ENCODE assay signal across 25 cellular contexts in the genomic region with DNA sequence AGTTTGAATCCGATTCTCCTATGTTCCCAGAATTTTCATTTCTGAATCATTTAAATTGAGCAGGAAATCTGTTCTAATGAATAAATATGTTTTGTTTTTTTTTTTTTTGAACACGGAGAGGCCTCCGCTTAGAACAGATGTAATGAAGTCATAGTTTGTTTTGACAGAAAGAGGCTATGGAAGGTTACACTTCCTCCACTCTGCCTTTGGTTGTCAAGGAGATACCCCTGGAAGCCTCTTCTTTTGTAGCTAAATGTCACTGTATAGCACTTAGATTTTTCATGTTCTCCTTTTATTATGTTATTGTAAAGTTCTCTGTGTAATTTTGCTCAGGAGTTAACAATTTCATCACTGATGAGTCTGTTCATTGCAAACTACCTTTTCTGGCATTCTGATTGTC. TPM values are rescaled to one million over a fixed set of nuclear protein-coding genes. Genes with fewer than 3 reads are reported as not detected.
DNase-seq lines count a peak whose midpoint lies in the region; ATAC-seq, FAIRE-seq and TF ChIP-seq lines count a peak whose summit lies in the region.
"Had no signal": no experiment of that assay in that cellular context is flagged by ENCODE, and none has a peak within 500 bp of the region (broad histone marks: within the 10 kb centered on the region; RNA-seq: fewer than 3 reads in every experiment).

No MANE protein-coding gene starts in this region.

- no peak for ATAC-seq in HG02970 (IDR thresholded peaks at IDR 0.05; ENCODE audit: low FRiP score, unreplicated experiment)
- ATAC-seq: left colon; stimulated activated naive B cell treated with anti-CD40 and anti-IgM and Interleukin-4, amounts not matched to agents 10 μg/mL and 1 μg/mL and 100 μg/mL, for 72 hours had no signal

- no peak overlapping the region for H3K27ac Mint-ChIP-seq in astrocyte (ENCODE audit: unreplicated experiment)
- H3K27ac Mint-ChIP-seq: activated B cell treated with CpG ODN at 0.5 μM for 24 hours; activated CD4-positive, alpha-beta memory T cell treated with anti-CD3 and anti-CD28 coated beads for 36 hours; CD4-positive, CD25-positive, alpha-beta regulatory T cell; mesothelial cell of epicardium; progenitor cell of endocrine pancreas; stimulated activated naive B cell treated with anti-CD40 and anti-IgM and Interleukin-4, amounts not matched to agents 10 μg/mL and 1 μg/mL and 100 μg/mL, for 72 hours had no signal

- H3K4me3 ChIP-seq in astrocyte (ENCODE audit: insufficient read depth, low read depth, low read length) = no peak overlapping the region
- no peak overlapping the region for H3K4me3 ChIP-seq in fibroblast of pulmonary artery (replicated peaks; ENCODE audit: low read depth, low read length)
- no peak overlapping the region for H3K4me3 ChIP-seq in Karpas-422 (ENCODE audit: low read length)
- H3K4me3 ChIP-seq: HAP-1, SK-N-MC, thoracic aorta had no signal

- peaks cover 14% of the 10 kb centered on the region for H3K4me1 Mint-ChIP-seq in astrocyte (ENCODE audit: low read depth, unreplicated experiment)
- H3K4me1 Mint-ChIP-seq: activated B cell treated with CpG ODN at 0.5 μM for 24 hours; CD4-positive, CD25-positive, alpha-beta regulatory T cell; central memory CD8-positive, alpha-beta T cell had no signal

- FAIRE-seq in astrocyte (lab: Jason Lieb, UNC) = no peak

- TF ChIP-seq CTCF in astrocyte (IDR thresholded peaks at IDR 0.05; ENCODE audit: insufficient read depth, low read depth, low read length) = no peak
- TF ChIP-seq CTCF in fibroblast of pulmonary artery (IDR thresholded peaks at IDR 0.05; ENCODE audit: low read length, missing control alignments) = no peak
- no peak for TF ChIP-seq CTCF in GM10248 (IDR thresholded peaks at IDR 0.05; ENCODE audit: control extremely low read depth, extremely low read depth, low read depth, missing control alignments)

- H3K27ac ChIP-seq in astrocyte (ENCODE audit: low read depth, low read length) = peak overlapping the region; percentile 40
- H3K27ac ChIP-seq in Karpas-422 (ENCODE audit: low read length) = no peak overlapping the region
- H3K27ac ChIP-seq: SK-N-MC, thoracic aorta had no signal

- H3K36me3 ChIP-seq in astrocyte (ENCODE audit: insufficient read depth, low read length) (no peaks in the 10 kb centered on the region), Karpas-422 (ENCODE audit: insufficient read depth, low read length) (no peaks in the 10 kb centered on the region)
- H3K36me3 ChIP-seq: HAP-1, thoracic aorta had no signal

- H3K9ac ChIP-seq in astrocyte (ENCODE audit: low read length) (peak overlapping the region; percentile 18), Karpas-422 (ENCODE audit: low read length) (no peak overlapping the region)

- POLR2A ChIA-PET in GM10248 (lab: Yijun Ruan, JAX) = no interaction called here

- H4K20me1 ChIP-seq in astrocyte (ENCODE audit: insufficient read depth, low read length) = no peaks in the 10 kb centered on the region
- no peaks in the 10 kb centered on the region for H4K20me1 ChIP-seq in Karpas-422 (ENCODE audit: insufficient read depth, low read depth, low read length)

- H3K4me1 ChIP-seq in astrocyte (ENCODE audit: insufficient read depth, low read length) (peaks cover 25% of the 10 kb centered on the region), Karpas-422 (ENCODE audit: low read length) (no peaks in the 10 kb centered on the region)
- H3K4me1 ChIP-seq: HAP-1 had no signal

- no peak overlapping the region for H3K4me3 Mint-ChIP-seq in astrocyte (ENCODE audit: unreplicated experiment)
- H3K4me3 Mint-ChIP-seq: activated B cell treated with CpG ODN at 0.5 μM for 24 hours; activated CD4-positive, alpha-beta memory T cell treated with anti-CD3 and anti-CD28 coated beads for 36 hours; CD4-positive, CD25-positive, alpha-beta regulatory T cell; central memory CD8-positive, alpha-beta T cell; mesothelial cell of epicardium; neural crest cell; stimulated activated naive B cell treated with anti-CD40 and anti-IgM and Interleukin-4, amounts not matched to agents 10 μg/mL and 1 μg/mL and 100 μg/mL, for 72 hours had no signal

- H3K36me3 Mint-ChIP-seq in astrocyte (ENCODE audit: low read depth, unreplicated experiment) = no peaks in the 10 kb centered on the region
- H3K36me3 Mint-ChIP-seq: activated CD4-positive, alpha-beta memory T cell treated with anti-CD3 and anti-CD28 coated beads for 36 hours; CD4-positive, CD25-positive, alpha-beta regulatory T cell; mesothelial cell of epicardium; stimulated activated naive B cell treated with anti-CD40 and anti-IgM and Interleukin-4, amounts not matched to agents 10 μg/mL and 1 μg/mL and 100 μg/mL, for 72 hours had no signal

- H2AFZ ChIP-seq in astrocyte (ENCODE audit: low read depth, low read length) = peak overlapping the region; percentile 11
- H2AFZ ChIP-seq in Karpas-422 (ENCODE audit: low read length) = no peak overlapping the region

- peak overlapping the region; percentile 59 for H3K4me2 ChIP-seq in astrocyte (ENCODE audit: low read length)
- H3K4me2 ChIP-seq in Karpas-422 (ENCODE audit: low read depth, low read length, poor library complexity, severe bottlenecking) = no peak overlapping the region

- DNase-seq in NCI-H446 treated with DMSO at 0.1 percent for 48 hours (lab: John Stamatoyannopoulos, UW) (peak; percentile 28), NCI-H446 (lab: John Stamatoyannopoulos, UW) (no peak), astrocyte (ENCODE audit: low read depth) (no peak), fibroblast of pulmonary artery (ENCODE audit: low read depth) (peak; percentile 47), GM10248 (ENCODE audit: extremely low spot score) (no peak), Karpas-422 (no peak)
- DNase-seq: activated B cell treated with CpG ODN at 0.5 μM for 24 hours; activated CD4-positive, alpha-beta memory T cell treated with anti-CD3 and anti-CD28 coated beads for 36 hours; activated gamma-delta T cell; CD4-positive, CD25-positive, alpha-beta regulatory T cell; DND-41; erythroblast; left colon; NCI-H226; stimulated activated CD4-positive, alpha-beta T cell treated with anti-CD3 and anti-CD28 coated beads, Interleukin-2, amount 100 ng/mL, for 24 hours; stimulated activated naive B cell treated with anti-CD40 and anti-IgM and Interleukin-4, amounts not matched to agents 10 μg/mL and 1 μg/mL and 100 μg/mL, for 72 hours; T-helper 9 cell had no signal

- H3K9me3 ChIP-seq in astrocyte (ENCODE audit: insufficient read depth, low read depth, low read length) (no peaks in the 10 kb centered on the region), Karpas-422 (ENCODE audit: low read length) (no peaks in the 10 kb centered on the region)
- H3K9me3 ChIP-seq: HAP-1, thoracic aorta had no signal

- CTCF ChIA-PET in GM10248 (lab: Yijun Ruan, JAX) = interaction anchor here (1.5 to 1.8 kb wide), 2 partner anchors 10 to 13 kb away, joined by 4 to 8 read pairs; no protein-coding TSS in a partner anchor

- H3K79me2 ChIP-seq in astrocyte (ENCODE audit: insufficient read depth, low read length) = no peaks in the 10 kb centered on the region
- H3K79me2 ChIP-seq in Karpas-422 (ENCODE audit: low read length) = no peaks in the 10 kb centered on the region

- H3K9me3 Mint-ChIP-seq in astrocyte (ENCODE audit: unreplicated experiment) = no peaks in the 10 kb centered on the region
- H3K9me3 Mint-ChIP-seq: activated B cell treated with CpG ODN at 0.5 μM for 24 hours; activated CD4-positive, alpha-beta memory T cell treated with anti-CD3 and anti-CD28 coated beads for 36 hours; central memory CD8-positive, alpha-beta T cell; mesothelial cell of epicardium; neural crest cell; stimulated activated naive B cell treated with anti-CD40 and anti-IgM and Interleukin-4, amounts not matched to agents 10 μg/mL and 1 μg/mL and 100 μg/mL, for 72 hours had no signal

- no peaks in the 10 kb centered on the region for H3K9me2 ChIP-seq in Karpas-422 (replicated peaks; ENCODE audit: insufficient read depth, low read length)

- H3K27me3 Mint-ChIP-seq in astrocyte (ENCODE audit: low read depth, unreplicated experiment) = peaks cover 3% of the 10 kb centered on the region

- H3K27me3 ChIP-seq in astrocyte (ENCODE audit: insufficient read depth, low read length) (no peaks in the 10 kb centered on the region), Karpas-422 (ENCODE audit: low read length) (no peaks in the 10 kb centered on the region)

RNA-seq across cellular contexts. Expression of a gene that starts 22.7 kb away (rescaled TPM):
- total RNA-seq in astrocyte = 96.8 and 101 TPM in 2 replicates
- not detected in 2 replicates for total RNA-seq in Karpas-422 (2014; rRNA removed; shearing (Covaris generic); ENCODE audit: low replicate concordance)
- total RNA-seq: activated B cell treated with CpG ODN at 0.5 μM for 24 hours; CD4-positive, CD25-positive, alpha-beta regulatory T cell had no signal

Comparison
In these comparisons a context has a peak if more than half of its experiments do, and no peak if none do; other contexts are left out.
1. DNase-seq: peak in NCI-H446 treated with DMSO at 0.1 percent for 48 hours (single experiment) and fibroblast of pulmonary artery (single experiment); none in NCI-H446 (0 of 2), astrocyte (single experiment), GM10248 (single experiment) and Karpas-422 (single experiment).
2. RNA of a gene that starts 22.7 kb away (total RNA-seq): 96.8 to 101 TPM in astrocyte; not detected in Karpas-422; every median in the first group is over 10 times any median in the second.